In genomic region chr10:3043512-3044368, GRCh38 we compare ENCODE assay signal across 9 cellular contexts. TPM values are rescaled to one million over a fixed set of nuclear protein-coding genes. Genes with fewer than 3 reads are reported as not detected.
DNase-seq lines count a peak whose midpoint lies in the region; ATAC-seq and TF ChIP-seq lines count a peak whose summit lies in the region.
"Had no signal": no experiment of that assay in that cellular context is flagged by ENCODE, and none has a peak within 500 bp of the region (broad histone marks: within the 10 kb centered on the region; RNA-seq: fewer than 3 reads in every experiment).

No MANE protein-coding gene starts in this region.

- H3K27me3 Mint-ChIP-seq in endothelial cell (ENCODE audit: unreplicated experiment): peaks cover 6% of the 10 kb centered on the region

- H3K4me1 ChIP-seq in mesodermal cell (ENCODE audit: control insufficient read depth, insufficient read depth, low read length, poor library complexity, severe bottlenecking): peaks cover 45% of the 10 kb centered on the region

- no peak for TF ChIP-seq CTCF in endothelial cell (IDR thresholded peaks at IDR 0.05; ENCODE audit: unreplicated experiment)

- H3K27ac ChIP-seq in mesodermal cell (ENCODE audit: low read depth, low read length, severe bottlenecking): peak overlapping the region; percentile 60

- ATAC-seq in GM18867 (IDR thresholded peaks at IDR 0.05; ENCODE audit: unreplicated experiment): peak; percentile 90
- peak; percentile 90 for ATAC-seq in HG03175 (IDR thresholded peaks at IDR 0.05; ENCODE audit: unreplicated experiment)

- no peaks in the 10 kb centered on the region for H3K9me3 ChIP-seq in mesodermal cell (ENCODE audit: control insufficient read depth, low read length)

- no peaks in the 10 kb centered on the region for H3K4me1 Mint-ChIP-seq in endothelial cell (ENCODE audit: unreplicated experiment)

- no peak overlapping the region for H3K4me3 Mint-ChIP-seq in endothelial cell (ENCODE audit: unreplicated experiment)
- H3K4me3 Mint-ChIP-seq: IgD-negative memory B cell had no signal

- H3K36me3 ChIP-seq in mesodermal cell (ENCODE audit: control insufficient read depth, insufficient read depth, low read length): no peaks in the 10 kb centered on the region

- H3K9me3 Mint-ChIP-seq in endothelial cell (ENCODE audit: unreplicated experiment): peaks cover 4% of the 10 kb centered on the region

- DNase-seq in Ammon's horn (ENCODE audit: low spot score) (peak; percentile 88), NCI-H345 (lab: John Stamatoyannopoulos, UW) (peak; percentile 55), endothelial cell (ENCODE audit: low spot score) (peak; percentile 63), superior temporal gyrus (ENCODE audit: extremely low spot score) (peak; percentile 85)
- DNase-seq in activated CD4-positive, alpha-beta T cell treated with anti-CD3 and anti-CD28 coated beads, Interleukin-2, amount 50 U/mL, for 4 hours: peak; percentile 49 to 50

- H3K4me3 ChIP-seq in mesodermal cell (ENCODE audit: extremely low read depth, insufficient read depth, low read length, poor library complexity, severe bottlenecking): no peak overlapping the region

- H3K27ac Mint-ChIP-seq in endothelial cell (ENCODE audit: unreplicated experiment): no peak overlapping the region
- H3K27ac Mint-ChIP-seq: IgD-negative memory B cell had no signal

- 31 to 33% methylated on average over 8 to 12 of the region's 16 CpGs for WGBS in mesodermal cell (ENCODE audit: insufficient coverage in 2 of 2), 2 experiments

- peaks cover 6% of the 10 kb centered on the region for H3K36me3 Mint-ChIP-seq in endothelial cell (ENCODE audit: low read depth, unreplicated experiment)
- H3K36me3 Mint-ChIP-seq: IgD-negative memory B cell had no signal

RNA-seq across cellular contexts. Expression of gene PFKP, which starts 23.6 kb away (rescaled TPM):
- 52.3 TPM for total RNA-seq in endothelial cell (ENCODE audit: unreplicated experiment)
- polyA plus RNA-seq in mesodermal cell (2013, experiment 1 of 2): 338 TPM
- 311 TPM for polyA plus RNA-seq in mesodermal cell (2013, experiment 2 of 2)
